Comparison of ENCODE assay signal across 9 cellular contexts in genomic region chrX:155334486-155335316, GRCh38. TPM values are rescaled to one million over a fixed set of nuclear protein-coding genes. Genes with fewer than 3 reads are reported as not detected.
DNase-seq lines count a peak whose midpoint lies in the region; ATAC-seq, FAIRE-seq and TF ChIP-seq lines count a peak whose summit lies in the region.
"Had no signal": no experiment of that assay in that cellular context is flagged by ENCODE, and none has a peak within 500 bp of the region (broad histone marks: within the 10 kb centered on the region; RNA-seq: fewer than 3 reads in every experiment).

Gene CLIC2 (minus strand): TSS chrX:155334614. CDS start chrX:155334427, 187 bp downstream.

- no peak for TF ChIP-seq CTCF in activated CD8-positive, alpha-beta T cell treated with anti-CD3 and anti-CD28 coated beads for 36 hours (IDR thresholded peaks at IDR 0.05)
- TF ChIP-seq CTCF in coronary artery (IDR thresholded peaks at IDR 0.05) (no peak), pancreas (IDR thresholded peaks at IDR 0.05) (no peak)

- H3K9me3 ChIP-seq in MG63 (no peaks in the 10 kb centered on the region), pancreas (no peaks in the 10 kb centered on the region), T-helper 17 cell (ENCODE audit: control insufficient read depth, low read length, poor library complexity, severe bottlenecking) (no peaks in the 10 kb centered on the region)
- H3K9me3 ChIP-seq: neutrophil had no signal

- no peaks in the 10 kb centered on the region for H3K4me1 ChIP-seq in pancreas

- POLR2A ChIA-PET in activated CD8-positive, alpha-beta T cell treated with anti-CD3 and anti-CD28 coated beads for 36 hours (lab: Charles Lee): no interaction called here
- POLR2A ChIA-PET in activated CD8-positive, alpha-beta T cell treated with anti-CD3 and anti-CD28 coated beads, Interleukin-2, amount 10 ng/mL, durations not matched to agents 7 days and 5 days (lab: Charles Lee): no interaction called here

- H3K27me3 ChIP-seq in MG63 (no peaks in the 10 kb centered on the region), pancreas (no peaks in the 10 kb centered on the region)
- H3K27me3 ChIP-seq: neutrophil had no signal

- H3K27ac Mint-ChIP-seq in activated CD8-positive, alpha-beta T cell treated with anti-CD3 and anti-CD28 coated beads for 36 hours: no peak within 1 kb of the TSS
- H3K27ac Mint-ChIP-seq in activated CD8-positive, alpha-beta T cell treated with anti-CD3 and anti-CD28 coated beads, Interleukin-2, amount 10 ng/mL, durations not matched to agents 7 days and 5 days: no peak within 1 kb of the TSS
- H3K27ac Mint-ChIP-seq in T-helper 17 cell: no peak within 1 kb of the TSS

- H3K27me3 Mint-ChIP-seq in activated CD8-positive, alpha-beta T cell treated with anti-CD3 and anti-CD28 coated beads for 36 hours: no peaks in the 10 kb centered on the region
- peaks cover 3% of the 10 kb centered on the region for H3K27me3 Mint-ChIP-seq in activated CD8-positive, alpha-beta T cell treated with anti-CD3 and anti-CD28 coated beads, Interleukin-2, amount 10 ng/mL, durations not matched to agents 7 days and 5 days (ENCODE audit: low read depth)
- H3K27me3 Mint-ChIP-seq in T-helper 17 cell: no peaks in the 10 kb centered on the region

- H3K4me3 ChIP-seq in MG63: no peak within 1 kb of the TSS
- H3K4me3 ChIP-seq in coronary artery: peak within 1 kb of the TSS; percentile 55
- H3K4me3 ChIP-seq in pancreas: peak within 1 kb of the TSS in 1 of 4 donors; percentile 10

- peaks cover 11% of the 10 kb centered on the region for H3K4me1 Mint-ChIP-seq in activated CD8-positive, alpha-beta T cell treated with anti-CD3 and anti-CD28 coated beads for 36 hours (ENCODE audit: low read depth)
- no peaks in the 10 kb centered on the region for H3K4me1 Mint-ChIP-seq in activated CD8-positive, alpha-beta T cell treated with anti-CD3 and anti-CD28 coated beads, Interleukin-2, amount 10 ng/mL, durations not matched to agents 7 days and 5 days (ENCODE audit: low read depth)
- H3K4me1 Mint-ChIP-seq in T-helper 17 cell: peaks cover 2% of the 10 kb centered on the region

- DNase-seq in activated CD8-positive, alpha-beta T cell treated with anti-CD3 and anti-CD28 coated beads for 36 hours: peak; percentile 20
- no peak for DNase-seq in activated CD8-positive, alpha-beta T cell treated with anti-CD3 and anti-CD28 coated beads, Interleukin-2, amount 10 ng/mL, durations not matched to agents 7 days and 5 days
- DNase-seq in MG63: peak; percentile 85
- no peak for DNase-seq in coronary artery (ENCODE audit: low spot score)
- peak in 1 of 6 donors; percentile 8 for DNase-seq in pancreas
- no peak for DNase-seq in hippocampal formation (lab: John Stamatoyannopoulos, UW)
- no peak for DNase-seq in SW 1271 (lab: John Stamatoyannopoulos, UW)
- no peak for DNase-seq in T-helper 17 cell

- H3K36me3 ChIP-seq in MG63 (no peaks in the 10 kb centered on the region), pancreas (no peaks in the 10 kb centered on the region)
- H3K36me3 ChIP-seq: neutrophil had no signal

- no peak for FAIRE-seq in pancreas (lab: Jason Lieb, UNC)

- WGBS in pancreas, 2 donors: 39 to 56% methylated on average over 5 of the region's 5 CpGs

- CTCF ChIA-PET in activated CD8-positive, alpha-beta T cell treated with anti-CD3 and anti-CD28 coated beads for 36 hours (lab: Charles Lee): no interaction called here
- CTCF ChIA-PET in activated CD8-positive, alpha-beta T cell treated with anti-CD3 and anti-CD28 coated beads, Interleukin-2, amount 10 ng/mL, durations not matched to agents 7 days and 5 days (lab: Charles Lee): no interaction called here

- no peaks in the 10 kb centered on the region for H3K9me3 Mint-ChIP-seq in activated CD8-positive, alpha-beta T cell treated with anti-CD3 and anti-CD28 coated beads for 36 hours
- H3K9me3 Mint-ChIP-seq in activated CD8-positive, alpha-beta T cell treated with anti-CD3 and anti-CD28 coated beads, Interleukin-2, amount 10 ng/mL, durations not matched to agents 7 days and 5 days (ENCODE audit: insufficient read depth): no peaks in the 10 kb centered on the region

- intact Hi-C loops in activated CD8-positive, alpha-beta T cell treated with anti-CD3 and anti-CD28 coated beads for 36 hours (cut with micrococcal nuclease): no loop called here
- intact Hi-C loops in pancreas (cut with DNase I): no loop called here

- peak; percentile 71 for ATAC-seq in activated CD8-positive, alpha-beta T cell treated with anti-CD3 and anti-CD28 coated beads for 36 hours
- ATAC-seq in activated CD8-positive, alpha-beta T cell treated with anti-CD3 and anti-CD28 coated beads, Interleukin-2, amount 10 ng/mL, durations not matched to agents 7 days and 5 days: no peak
- ATAC-seq in pancreas: peak in 3 of 4 donors; percentile 36 to 82 (median 74)
- ATAC-seq in T-helper 17 cell: no peak

- H3K36me3 Mint-ChIP-seq in activated CD8-positive, alpha-beta T cell treated with anti-CD3 and anti-CD28 coated beads for 36 hours (ENCODE audit: low read depth): no peaks in the 10 kb centered on the region
- H3K36me3 Mint-ChIP-seq in activated CD8-positive, alpha-beta T cell treated with anti-CD3 and anti-CD28 coated beads, Interleukin-2, amount 10 ng/mL, durations not matched to agents 7 days and 5 days (ENCODE audit: low read depth): no peaks in the 10 kb centered on the region
- no peaks in the 10 kb centered on the region for H3K36me3 Mint-ChIP-seq in T-helper 17 cell (ENCODE audit: low read depth)

- H3K4me3 Mint-ChIP-seq in activated CD8-positive, alpha-beta T cell treated with anti-CD3 and anti-CD28 coated beads for 36 hours: no peak within 1 kb of the TSS
- H3K4me3 Mint-ChIP-seq in activated CD8-positive, alpha-beta T cell treated with anti-CD3 and anti-CD28 coated beads, Interleukin-2, amount 10 ng/mL, durations not matched to agents 7 days and 5 days: no peak within 1 kb of the TSS
- no peak within 1 kb of the TSS for H3K4me3 Mint-ChIP-seq in T-helper 17 cell

- H3K27ac ChIP-seq in coronary artery: peak within 1 kb of the TSS; percentile 30 to 42
- peak within 1 kb of the TSS in 2 of 4 donors; percentile 12 to 54 for H3K27ac ChIP-seq in pancreas
- H3K27ac ChIP-seq: neutrophil had no signal

RNA-seq across cellular contexts. Expression of gene CLIC2, which starts in this region (rescaled TPM):
- total RNA-seq in activated CD8-positive, alpha-beta T cell treated with anti-CD3 and anti-CD28 coated beads for 36 hours: under 1 TPM in 1 of 2 experiments, not detected in 1; 0.49 TPM
- total RNA-seq in activated CD8-positive, alpha-beta T cell treated with anti-CD3 and anti-CD28 coated beads, Interleukin-2, amount 10 ng/mL, durations not matched to agents 7 days and 5 days: under 1 TPM in 1 of 2 experiments, not detected in 1; 0.16 TPM
- total RNA-seq in MG63 (2014; rRNA removed; shearing (Covaris generic); ENCODE audit: low replicate concordance): 0.10 and 0.30 TPM in 2 replicates
- total RNA-seq in pancreas: 1 to 10 TPM; 1.1 to 7.5 (median 2.2) TPM
- 1 to 10 TPM; 2.2 to 3.3 TPM for polyA plus RNA-seq in pancreas
- total RNA-seq in T-helper 17 cell: under 1 TPM; 0.25 to 0.39 TPM

Comparison
In these comparisons a context has a peak if more than half of its experiments do, and no peak if none do; other contexts are left out.
1. Peak in DNase-seq and ATAC-seq in activated CD8-positive, alpha-beta T cell treated with anti-CD3 and anti-CD28 coated beads for 36 hours; RNA of the gene not detected or under 1 TPM.
2. Peak in DNase-seq in MG63; RNA of the gene not detected or under 1 TPM.
3. ATAC-seq: peak in pancreas (3 of 4); none in activated CD8-positive, alpha-beta T cell treated with anti-CD3 and anti-CD28 coated beads, Interleukin-2, amount 10 ng/mL, durations not matched to agents 7 days and 5 days (single experiment) and T-helper 17 cell (single experiment).